Comparison of ENCODE assay signal across 25 cellular contexts in the genomic region with DNA sequence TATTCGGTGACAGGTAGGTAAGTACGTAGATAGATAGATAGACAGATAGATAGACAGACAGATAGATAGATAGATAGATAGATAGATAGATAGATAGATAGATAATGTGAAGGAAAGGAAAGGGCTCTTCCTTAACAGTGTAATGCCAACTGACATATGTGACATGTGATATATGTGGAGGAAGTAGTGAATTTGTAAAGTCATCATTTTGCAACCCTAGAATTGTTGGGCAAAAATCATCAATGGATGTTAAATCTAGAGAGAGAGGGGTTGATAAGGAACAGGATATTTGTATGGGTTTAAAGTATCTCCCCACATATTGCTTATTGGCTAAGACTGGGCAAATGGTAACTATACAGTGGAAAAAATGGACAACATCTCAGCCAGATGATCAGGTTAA.
DNase-seq lines count a peak whose midpoint lies in the region; ATAC-seq, FAIRE-seq and TF ChIP-seq lines count a peak whose summit lies in the region.
"Had no signal": no experiment of that assay in that cellular context is flagged by ENCODE, and none has a peak within 500 bp of the region (broad histone marks: within the 10 kb centered on the region; RNA-seq: fewer than 3 reads in every experiment).

No MANE protein-coding gene starts in this region.

- BruUV-seq in HepG2 (replicated peaks; lab: Mats Ljungman, UMichigan) = no TSS peak

- H3K27ac ChIP-seq in HepG2 (ENCODE audit: extremely low read length, insufficient read depth, low read length) = no peak overlapping the region
- no peak overlapping the region for H3K27ac ChIP-seq in right lobe of liver
- H3K27ac ChIP-seq in caudate nucleus (ENCODE audit: low read depth, low read length) = no peak overlapping the region
- H3K27ac ChIP-seq: 22Rv1, BLaER1 had no signal

- H3K27me3 Mint-ChIP-seq in chondrocyte (ENCODE audit: low read depth) = no peaks in the 10 kb centered on the region

- intact Hi-C loops in HepG2 (cut with micrococcal nuclease; ENCODE audit: unreplicated experiment) = no loop called here
- intact Hi-C loops in right lobe of liver (cut with DNase I) = no loop called here

- H2AFZ ChIP-seq in HepG2 (ENCODE audit: low read length) = no peak overlapping the region

- no peak for TF ChIP-seq EP300 in HepG2 (IDR thresholded peaks at IDR 0.05; ENCODE audit: low read depth in 2 of 2, low read length in 2 of 2)
- TF ChIP-seq EP300 in HepG2 (CRISPR knock-in tag; IDR thresholded peaks at IDR 0.05; ENCODE audit: borderline replicate concordance) = no peak

- no peak for DNase-seq in HepG2 (ENCODE audit: low spot score)
- DNase-seq in right lobe of liver = no peak
- DNase-seq in chondrocyte (ENCODE audit: low spot score) = no peak
- DNase-seq in NCI-H1092 (lab: John Stamatoyannopoulos, UW) = no peak
- DNase-seq in caudate nucleus (lab: John Stamatoyannopoulos, UW) = no peak
- DNase-seq: ACHN; BE2C; C1 segment of cervical spinal cord; CD4-positive, alpha-beta memory T cell; CD4-positive, CD25-positive, alpha-beta regulatory T cell; CD8-positive, alpha-beta memory T cell; COR-L47; DMS 273 treated with DMSO at 0.1 percent for 48 hours; DMS153; DMS53; DMS79; DND-41; EL; GDM1 had no signal

- H3K9me3 Mint-ChIP-seq in chondrocyte (ENCODE audit: low read depth) = no peaks in the 10 kb centered on the region
- H3K9me3 Mint-ChIP-seq: CD14-positive monocyte; CD4-positive, alpha-beta memory T cell; CD4-positive, CD25-positive, alpha-beta regulatory T cell; CD8-positive, alpha-beta memory T cell had no signal

- ATAC-seq in HepG2 (no peak), right lobe of liver (no peak)
- ATAC-seq: GM12878 had no signal

- H3K9ac ChIP-seq in HepG2 (ENCODE audit: insufficient read depth, low read depth, low read length) = no peak overlapping the region
- H3K9ac ChIP-seq: BLaER1 had no signal

- no peaks in the 10 kb centered on the region for H3K36me3 ChIP-seq in HepG2 (replicated peaks in 1 of 2; ENCODE audit: control insufficient read depth in 1 of 2, insufficient read depth in 2 of 2, low read length in 2 of 2)
- H3K36me3 ChIP-seq in right lobe of liver = no peaks in the 10 kb centered on the region
- H3K36me3 ChIP-seq: BE2C, BLaER1 had no signal

- H3K79me2 ChIP-seq in HepG2 (ENCODE audit: insufficient read depth, low read length) = no peaks in the 10 kb centered on the region

- H3K9me3 ChIP-seq in HepG2 (ENCODE audit: low read length) = no peaks in the 10 kb centered on the region
- no peaks in the 10 kb centered on the region for H3K9me3 ChIP-seq in right lobe of liver
- H3K9me3 ChIP-seq: BE2C, BLaER1 had no signal

- no peak for TF ChIP-seq POLR2A in HepG2 (IDR thresholded peaks at IDR 0.05; ENCODE audit: insufficient read depth in 1 of 2, low read depth in 2 of 2, low read length in 2 of 2)
- no peak for TF ChIP-seq POLR2A in right lobe of liver (IDR thresholded peaks at IDR 0.05)

- H3K4me3 ChIP-seq in HepG2 (replicated peaks in 1 of 3; ENCODE audit: insufficient read depth in 1 of 3, low read depth in 2 of 3, low read length in 3 of 3) = no peak overlapping the region
- H3K4me3 ChIP-seq in right lobe of liver = no peak overlapping the region
- H3K4me3 ChIP-seq: BLaER1, GM12878 had no signal

- no peak overlapping the region for H3K4me2 ChIP-seq in HepG2 (ENCODE audit: low read depth, low read length)
- H3K4me2 ChIP-seq: BLaER1 had no signal

- peaks cover 5% of the 10 kb centered on the region for H3K36me3 Mint-ChIP-seq in chondrocyte (ENCODE audit: low read depth)
- H3K36me3 Mint-ChIP-seq: CD14-positive monocyte; CD4-positive, alpha-beta memory T cell; CD4-positive, CD25-positive, alpha-beta regulatory T cell; CD8-positive, alpha-beta memory T cell had no signal

- 77% methylated on average over 2 of the region's 2 CpGs for WGBS in HepG2 (ENCODE audit: low lambda C conversion rate)
- 73% methylated on average over 2 of the region's 2 CpGs for WGBS in right lobe of liver (ENCODE audit: insufficient coverage, low coverage, low lambda C conversion rate, missing lambda C conversion rate)

- CTCF ChIA-PET in HepG2 (lab: Yijun Ruan, JAX; ENCODE audit: low intra/inter-chr PET ratio, low total read pairs) = no interaction called here

- no peaks in the 10 kb centered on the region for H4K20me1 ChIP-seq in HepG2 (ENCODE audit: insufficient read depth, low read length)
- H4K20me1 ChIP-seq: BLaER1 had no signal

- H3K4me1 ChIP-seq in HepG2 (ENCODE audit: insufficient read depth, low read length) (no peaks in the 10 kb centered on the region), right lobe of liver (no peaks in the 10 kb centered on the region)
- H3K4me1 ChIP-seq: BE2C had no signal

- H3K27ac Mint-ChIP-seq in chondrocyte (ENCODE audit: unreplicated experiment) = peak overlapping the region; percentile 37
- H3K27ac Mint-ChIP-seq: CD14-positive monocyte; CD4-positive, alpha-beta memory T cell; CD4-positive, CD25-positive, alpha-beta regulatory T cell; CD8-positive, alpha-beta memory T cell had no signal

- TF ChIP-seq CTCF in HepG2 (CRISPR knock-in tag; IDR thresholded peaks at IDR 0.05) = no peak
- TF ChIP-seq CTCF in right lobe of liver (IDR thresholded peaks at IDR 0.05) = no peak
- no peak for TF ChIP-seq CTCF in chondrocyte (IDR thresholded peaks at IDR 0.05)

- peaks cover 91% of the 10 kb centered on the region for H3K4me1 Mint-ChIP-seq in chondrocyte (ENCODE audit: low read depth)
- H3K4me1 Mint-ChIP-seq: CD4-positive, alpha-beta memory T cell; CD4-positive, CD25-positive, alpha-beta regulatory T cell; CD8-positive, alpha-beta memory T cell had no signal

- TF ChIP-seq RAD21 in HepG2 (CRISPR knock-in tag; IDR thresholded peaks at IDR 0.05) = no peak

- H3K4me3 Mint-ChIP-seq in chondrocyte (ENCODE audit: unreplicated experiment) = no peak overlapping the region
- H3K4me3 Mint-ChIP-seq: CD14-positive monocyte; CD4-positive, alpha-beta memory T cell; CD4-positive, CD25-positive, alpha-beta regulatory T cell; CD8-positive, alpha-beta memory T cell had no signal

- FAIRE-seq in HepG2 (lab: Jason Lieb, UNC) = no peak
- FAIRE-seq: GM12878, GM12892, GM18507 had no signal

- no peaks in the 10 kb centered on the region for H3K27me3 ChIP-seq in HepG2 (ENCODE audit: control insufficient read depth in 1 of 2, insufficient read depth in 2 of 2, low read length in 2 of 2)
- no peaks in the 10 kb centered on the region for H3K27me3 ChIP-seq in right lobe of liver
- H3K27me3 ChIP-seq: BE2C, BLaER1 had no signal

- in situ Hi-C loops in HepG2 (cut with HindIII; ENCODE audit: extremely low pct_ligation_motif_present, low pct_unique_long_range_greater_than_20kb) = no loop called here

- POLR2A ChIA-PET in HepG2 (lab: Yijun Ruan, JAX) = no interaction called here

TF ChIP-seq in HepG2, 621 proteins besides CTCF, POLR2A, EP300 and RAD21:
- peak; percentile 58 to 75; a peak in 3 of 4 replicates for TF ChIP-seq MAFK (conservative IDR thresholded peaks at IDR 0.05 in 1 of 2, IDR thresholded peaks at IDR 0.05 in 1 of 2; ENCODE audit: low read length in 2 of 2)
- no peak for TF ChIP-seq MEIS2 (CRISPR knock-in tag; IDR thresholded peaks at IDR 0.05)
- TF ChIP-seq XBP1 (CRISPR knock-in tag; IDR thresholded peaks at IDR 0.05) = no peak
- TF ChIP-seq BHLHE40 (IDR thresholded peaks at IDR 0.05; ENCODE audit: low read length) = no peak
- no peak for TF ChIP-seq KDM6A (CRISPR knock-in tag; IDR thresholded peaks at IDR 0.05; ENCODE audit: low read depth)
- peak; percentile 70 for TF ChIP-seq MAFF (IDR thresholded peaks at IDR 0.05; ENCODE audit: low read depth, low read length)
- no peak for TF ChIP-seq ZNF878 (CRISPR knock-in tag; IDR thresholded peaks at IDR 0.05)
- TF ChIP-seq FOXK1 (CRISPR knock-in tag; IDR thresholded peaks at IDR 0.05; ENCODE audit: borderline replicate concordance, low read depth) = no peak
- no peak for TF ChIP-seq KDM5B (CRISPR knock-in tag; IDR thresholded peaks at IDR 0.05; ENCODE audit: borderline replicate concordance)
- TF ChIP-seq, protein P1, sequence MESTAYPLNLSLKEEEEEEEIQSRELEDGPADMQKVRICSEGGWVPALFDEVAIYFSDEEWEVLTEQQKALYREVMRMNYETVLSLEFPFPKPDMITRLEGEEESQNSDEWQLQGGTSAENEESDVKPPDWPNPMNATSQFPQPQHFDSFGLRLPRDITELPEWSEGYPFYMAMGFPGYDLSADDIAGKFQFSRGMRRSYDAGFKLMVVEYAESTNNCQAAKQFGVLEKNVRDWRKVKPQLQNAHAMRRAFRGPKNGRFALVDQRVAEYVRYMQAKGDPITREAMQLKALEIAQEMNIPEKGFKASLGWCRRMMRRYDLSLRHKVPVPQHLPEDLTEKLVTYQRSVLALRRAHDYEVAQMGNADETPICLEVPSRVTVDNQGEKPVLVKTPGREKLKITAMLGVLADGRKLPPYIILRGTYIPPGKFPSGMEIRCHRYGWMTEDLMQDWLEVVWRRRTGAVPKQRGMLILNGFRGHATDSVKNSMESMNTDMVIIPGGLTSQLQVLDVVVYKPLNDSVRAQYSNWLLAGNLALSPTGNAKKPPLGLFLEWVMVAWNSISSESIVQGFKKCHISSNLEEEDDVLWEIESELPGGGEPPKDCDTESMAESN (CRISPR knock-in tag; conservative IDR thresholded peaks at IDR 0.05) = no peak
- TF ChIP-seq ZNF567 (CRISPR knock-in tag; IDR thresholded peaks at IDR 0.05; ENCODE audit: borderline replicate concordance) = no peak
- TF ChIP-seq SMC3 (IDR thresholded peaks at IDR 0.05; ENCODE audit: low read length) = no peak
- no peak for TF ChIP-seq ZNF850 (CRISPR knock-in tag; conservative IDR thresholded peaks at IDR 0.05)
- TF ChIP-seq NFKBIZ (CRISPR knock-in tag; IDR thresholded peaks at IDR 0.05) = no peak
